Comparison of ENCODE assay signal across 21 cellular contexts in genomic region chr10:96118604-96119450, GRCh38. TPM values are rescaled to one million over a fixed set of nuclear protein-coding genes. Genes with fewer than 3 reads are reported as not detected.
DNase-seq lines count a peak whose midpoint lies in the region; ATAC-seq, FAIRE-seq and TF ChIP-seq lines count a peak whose summit lies in the region.
"Had no signal": no experiment of that assay in that cellular context is flagged by ENCODE, and none has a peak within 500 bp of the region (broad histone marks: within the 10 kb centered on the region; RNA-seq: fewer than 3 reads in every experiment).

No MANE protein-coding gene starts in this region.

- H3K27ac ChIP-seq in HepG2 (ENCODE audit: extremely low read length, insufficient read depth, low read length), result no peak overlapping the region
- H3K27ac ChIP-seq in right lobe of liver, result no peak overlapping the region
- H3K27ac ChIP-seq: brain microvascular endothelial cell, heart left ventricle had no signal

- no peak overlapping the region for H3K9ac ChIP-seq in HepG2 (ENCODE audit: insufficient read depth, low read depth, low read length)

- POLR2A ChIA-PET in HepG2 (lab: Yijun Ruan, JAX), result interaction anchor here (1.4 to 1.9 kb wide), 3 partner anchors 11 to 29 kb away, joined by 5 to 8 read pairs (median 5); partner anchors contain the start of gene ZNF518A

- intact Hi-C loops in HepG2 (cut with micrococcal nuclease; ENCODE audit: unreplicated experiment), result no loop called here
- intact Hi-C loops in right lobe of liver (cut with DNase I), result no loop called here

- H3K4me3 ChIP-seq in HepG2 (replicated peaks in 1 of 3; ENCODE audit: insufficient read depth in 1 of 3, low read depth in 2 of 3, low read length in 3 of 3) (no peak overlapping the region), right lobe of liver (no peak overlapping the region)
- H3K4me3 ChIP-seq: heart left ventricle, MG63 had no signal

- H3K9me3 ChIP-seq in HepG2 (ENCODE audit: low read length), result no peaks in the 10 kb centered on the region
- H3K9me3 ChIP-seq in right lobe of liver, result no peaks in the 10 kb centered on the region
- H3K9me3 ChIP-seq: heart left ventricle, MG63 had no signal

- no peaks in the 10 kb centered on the region for H3K36me3 ChIP-seq in HepG2 (replicated peaks in 1 of 2; ENCODE audit: control insufficient read depth in 1 of 2, insufficient read depth in 2 of 2, low read length in 2 of 2)
- H3K36me3 ChIP-seq in right lobe of liver, result no peaks in the 10 kb centered on the region
- H3K36me3 ChIP-seq: brain microvascular endothelial cell, heart left ventricle, MG63 had no signal

- H4K20me1 ChIP-seq in HepG2 (ENCODE audit: insufficient read depth, low read length), result no peaks in the 10 kb centered on the region

- FAIRE-seq in HepG2 (lab: Jason Lieb, UNC) (peak; percentile 58), urothelium cell line (lab: Jason Lieb, UNC) (peak; percentile 90)
- FAIRE-seq: GM18507 had no signal

- ATAC-seq in HepG2 (no peak), right lobe of liver (no peak), GM21576 (IDR thresholded peaks at IDR 0.05; ENCODE audit: unreplicated experiment) (no peak), GM21390 (IDR thresholded peaks at IDR 0.05; ENCODE audit: unreplicated experiment) (no peak), HG03135 (IDR thresholded peaks at IDR 0.05; ENCODE audit: unreplicated experiment) (no peak)
- ATAC-seq: activated T-helper 17 cell treated with anti-CD3 and anti-CD28 coated beads, Interleukin-2, amount 50 U/mL, for 72 hours; heart left ventricle; left ventricle myocardium superior had no signal

- TF ChIP-seq RAD21 in HepG2 (CRISPR knock-in tag; IDR thresholded peaks at IDR 0.05), result no peak

- no TSS peak for BruUV-seq in HepG2 (replicated peaks; lab: Mats Ljungman, UMichigan)

- WGBS in HepG2 (ENCODE audit: low lambda C conversion rate), result 65% methylated on average over 19 of the region's 21 CpGs
- WGBS in right lobe of liver (ENCODE audit: insufficient coverage, low coverage, low lambda C conversion rate, missing lambda C conversion rate), result 80% methylated on average over 21 of the region's 21 CpGs

- H3K79me2 ChIP-seq in HepG2 (ENCODE audit: insufficient read depth, low read length), result no peaks in the 10 kb centered on the region

- TF ChIP-seq CTCF in HepG2 (CRISPR knock-in tag; IDR thresholded peaks at IDR 0.05) (no peak), right lobe of liver (IDR thresholded peaks at IDR 0.05) (no peak)

- TF ChIP-seq POLR2A in HepG2 (IDR thresholded peaks at IDR 0.05; ENCODE audit: insufficient read depth in 1 of 2, low read depth in 2 of 2, low read length in 2 of 2) (no peak), right lobe of liver (IDR thresholded peaks at IDR 0.05) (no peak)

- peak overlapping the region; percentile 54 for H2AFZ ChIP-seq in HepG2 (ENCODE audit: low read length)

- H3K27me3 ChIP-seq in HepG2 (ENCODE audit: control insufficient read depth in 1 of 2, insufficient read depth in 2 of 2, low read length in 2 of 2) (no peaks in the 10 kb centered on the region; a peak in 1 of 5 replicates), right lobe of liver (peaks cover 0 to 31% of the 10 kb centered on the region in 2 donors)
- H3K27me3 ChIP-seq: brain microvascular endothelial cell had no signal

- DNase-seq in HepG2 (ENCODE audit: low spot score) (peak; percentile 24), right lobe of liver (no peak), NCI-H2227 treated with DMSO at 0.1 percent for 48 hours (lab: John Stamatoyannopoulos, UW) (peak; percentile 87), SW480 (ENCODE audit: low spot score) (peak; percentile 90), urothelium cell line (ENCODE audit: low spot score) (peak; percentile 81)
- DNase-seq: ACHN; activated naive CD8-positive, alpha-beta T cell treated with anti-CD3 and anti-CD28 coated beads, Interleukin-2, amount 10 ng/mL, durations not matched to agents 7 days and 5 days; brain microvascular endothelial cell; GOT3; heart left ventricle; immature natural killer cell; left ventricle myocardium superior; MG63; NCI-H2081 treated with DMSO at 0.1 percent for 48 hours; RPMI8226; stimulated activated CD4-positive, alpha-beta T cell treated with anti-CD3 and anti-CD28 coated beads, Interleukin-12 subunit alpha, Interleukin-12 subunit beta, amount 100 ng/mL, for 4 hours had no signal

- in situ Hi-C loops in HepG2 (cut with HindIII; ENCODE audit: extremely low pct_ligation_motif_present, low pct_unique_long_range_greater_than_20kb), result no loop called here

- TF ChIP-seq EP300 in HepG2 (IDR thresholded peaks at IDR 0.05; ENCODE audit: low read depth in 2 of 2, low read length in 2 of 2), result no peak
- TF ChIP-seq EP300 in HepG2 (CRISPR knock-in tag; IDR thresholded peaks at IDR 0.05; ENCODE audit: borderline replicate concordance), result no peak

- H3K4me1 ChIP-seq in HepG2 (ENCODE audit: insufficient read depth, low read length) (peaks cover 17% of the 10 kb centered on the region), right lobe of liver (no peaks in the 10 kb centered on the region)
- H3K4me1 ChIP-seq: heart left ventricle had no signal

- CTCF ChIA-PET in HepG2 (lab: Yijun Ruan, JAX; ENCODE audit: low intra/inter-chr PET ratio, low total read pairs), result no interaction called here

- peak overlapping the region; percentile 47 for H3K4me2 ChIP-seq in HepG2 (ENCODE audit: low read depth, low read length)

TF ChIP-seq in HepG2, 621 proteins besides CTCF, POLR2A, EP300 and RAD21:
- TF ChIP-seq SOX6 (IDR thresholded peaks at IDR 0.05), result no peak
- TF ChIP-seq SOX6 (CRISPR knock-in tag; IDR thresholded peaks at IDR 0.05), result 0 out of 2 replicates have a peak, but pooled peaks have one; percentile 8
- 0 out of 2 replicates have a peak, but pooled peaks have one; percentile 15 for TF ChIP-seq POGZ (CRISPR knock-in tag; IDR thresholded peaks at IDR 0.05)
- TF ChIP-seq ZNF335 (CRISPR knock-in tag; IDR thresholded peaks at IDR 0.05), result no peak

RNA-seq across cellular contexts. Expression of gene ZNF518A, which starts 11.3 kb away (rescaled TPM):
- total RNA-seq in HepG2 (2016; rRNA removed; fragmentation: Illumina TruSeq; extraction: Trizol) (37.1 and 61.6 TPM in 2 replicates), right lobe of liver (10 to 100 TPM in 1 of 6 experiments, 1 to 10 TPM in 5; 6.7 to 10.4 (median 8.8) TPM)
- 3.7 and 6.0 TPM in 2 replicates for total RNA-seq in HepG2 (2016; cell fraction: cytosol; rRNA removed; fragmentation: Illumina TruSeq; extraction: Trizol; ENCODE audit: low read depth)
- total RNA-seq in HepG2 (2016; cell fraction: insoluble cytoplasmic fraction; rRNA removed; fragmentation: Illumina TruSeq; extraction: Trizol), result 37.6 and 58.4 TPM in 2 replicates
- total RNA-seq in HepG2 (2016; cell fraction: membrane; rRNA removed; fragmentation: Illumina TruSeq; extraction: Trizol), result 13.1 and 14.3 TPM in 2 replicates
- 82.1 and 84.5 TPM in 2 replicates for total RNA-seq in HepG2 (2016; cell fraction: nucleus; rRNA removed; fragmentation: Illumina TruSeq; extraction: Trizol)
- polyA plus RNA-seq in HepG2 (2011; rRNA removed), result 16.6 and 21.7 TPM in 2 replicates
- 5.1 and 6.9 TPM in 2 replicates for polyA plus RNA-seq in HepG2 (2011; cell fraction: cytosol; rRNA removed)
- 23.4 and 32.9 TPM in 2 replicates for polyA plus RNA-seq in HepG2 (2011; cell fraction: nucleus; rRNA removed)
- 15.3 and 20.5 TPM in 2 replicates for polyA plus RNA-seq in HepG2 (2012)
- polyA plus RNA-seq in HepG2 (2016; cell fraction: cytosol; fragmentation: Illumina TruSeq; extraction: Trizol; ENCODE audit: low read depth), result 0.68 and 0.89 TPM in 2 replicates
- 19.2 and 24.5 TPM in 2 replicates for polyA plus RNA-seq in HepG2 (2016; cell fraction: insoluble cytoplasmic fraction; fragmentation: Illumina TruSeq; extraction: Trizol; ENCODE audit: low read depth)
- 1.9 and 2.0 TPM in 2 replicates for polyA plus RNA-seq in HepG2 (2016; cell fraction: membrane; fragmentation: Illumina TruSeq; extraction: Trizol; ENCODE audit: low read depth)
- polyA plus RNA-seq in HepG2 (2016; cell fraction: nucleus; fragmentation: Illumina TruSeq; extraction: Trizol; ENCODE audit: insufficient read depth, low read depth), result 97.5 and 102 TPM in 2 replicates
- 2.5 and 29.2 TPM in 2 replicates for polyA minus RNA-seq in HepG2 (2011; rRNA and poly(A)+ RNA removed; ENCODE audit: low replicate concordance)
- polyA minus RNA-seq in HepG2 (2011; cell fraction: cytosol; rRNA and poly(A)+ RNA removed), result 24.5 and 30.6 TPM in 2 replicates
- polyA minus RNA-seq in HepG2 (2011; cell fraction: nucleus; rRNA and poly(A)+ RNA removed), result 154 and 169 TPM in 2 replicates

Comparison
In these comparisons a context has a peak if more than half of its experiments do, and no peak if none do; other contexts are left out.
1. DNase-seq: peak in HepG2 (single experiment), NCI-H2227 treated with DMSO at 0.1 percent for 48 hours (single experiment), SW480 (single experiment) and urothelium cell line (single experiment); none in right lobe of liver (0 of 3).